ENCODE assay signal across 13 cellular contexts in the genomic region with DNA sequence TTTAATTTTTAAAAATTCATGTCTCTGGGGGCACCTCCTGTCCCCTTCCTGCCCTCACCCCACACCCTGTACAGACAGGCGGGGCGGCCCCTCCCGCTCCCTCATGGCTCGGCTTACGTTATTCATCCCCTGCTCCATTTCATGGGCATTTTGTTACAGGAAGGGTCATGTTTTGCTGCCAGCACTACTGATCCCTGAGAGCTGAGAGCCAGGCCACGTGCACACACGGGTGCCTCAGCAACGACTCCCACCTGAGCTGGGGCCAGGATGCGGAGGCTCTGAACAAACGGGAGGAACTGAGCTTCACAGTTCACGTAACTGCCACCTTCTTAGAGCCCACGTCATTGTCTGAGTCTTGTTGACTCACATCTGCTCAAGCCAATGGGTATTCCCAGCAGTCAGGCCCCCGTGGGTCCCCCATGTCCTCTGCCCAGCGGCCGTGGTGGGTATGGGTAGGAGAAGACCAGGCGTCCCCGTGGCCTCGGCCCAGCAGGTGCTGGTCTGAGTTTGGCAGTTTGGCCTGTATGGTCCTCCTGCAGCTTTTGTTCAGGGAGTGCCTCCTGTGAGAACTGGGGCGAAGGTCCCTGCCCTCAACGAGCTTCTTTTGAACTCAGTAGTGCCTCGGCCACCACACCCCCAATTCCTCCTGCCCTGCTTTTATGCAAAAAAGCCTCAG. TPM values are rescaled to one million over a fixed set of nuclear protein-coding genes. Genes with fewer than 3 reads are reported as not detected.
A peak's percentile ranks its signal among the peaks of the same experiment; 100 is the strongest.
DNase-seq lines count a peak whose midpoint lies in the region; ATAC-seq and TF ChIP-seq lines count a peak whose summit lies in the region.
"Had no signal": no experiment of that assay in that cellular context is flagged by ENCODE, and none has a peak within 500 bp of the region (broad histone marks: within the 10 kb centered on the region; RNA-seq: fewer than 3 reads in every experiment).

No MANE protein-coding gene starts in this region.

- CTCF ChIA-PET in activated CD4-positive, alpha-beta T cell treated with anti-CD3 and anti-CD28 coated beads, Interleukin-2, amount 10 ng/mL, durations not matched to agents 7 days and 5 days (lab: Charles Lee): no interaction called here

- no peak overlapping the region for H3K4me3 ChIP-seq in tibial nerve
- H3K4me3 ChIP-seq: skin epidermis, thoracic aorta had no signal

- TF ChIP-seq EP300 in Ishikawa (IDR thresholded peaks at IDR 0.05; ENCODE audit: borderline replicate concordance) (no peak), tibial nerve (IDR thresholded peaks at IDR 0.05) (no peak)

- TF ChIP-seq POLR2A in GM18505 (IDR thresholded peaks at IDR 0.05; ENCODE audit: borderline replicate concordance, extremely low read depth, insufficient read depth, insufficient read length) (no peak), tibial nerve (IDR thresholded peaks at IDR 0.05) (no peak)

- no peak overlapping the region for H3K27ac ChIP-seq in tibial nerve
- H3K27ac ChIP-seq: thoracic aorta had no signal

- no peaks in the 10 kb centered on the region for H3K9me3 ChIP-seq in tibial nerve
- H3K9me3 ChIP-seq: thoracic aorta had no signal

- intact Hi-C loops in activated CD4-positive, alpha-beta T cell treated with anti-CD3 and anti-CD28 coated beads, Interleukin-2, amount 10 ng/mL, durations not matched to agents 24 days and 14 days (cut with micrococcal nuclease): no loop called here
- intact Hi-C loops in posterior vena cava (cut with DNase I): no loop called here

- TF ChIP-seq RAD21 in Ishikawa (IDR thresholded peaks at IDR 0.05; ENCODE audit: low read depth): no peak

- H3K27me3 Mint-ChIP-seq in activated CD4-positive, alpha-beta T cell treated with anti-CD3 and anti-CD28 coated beads, Interleukin-2, amount 10 ng/mL, durations not matched to agents 24 days and 14 days: peaks cover 31% of the 10 kb centered on the region
- peaks cover 19% of the 10 kb centered on the region for H3K27me3 Mint-ChIP-seq in activated CD4-positive, alpha-beta T cell treated with anti-CD3 and anti-CD28 coated beads, Interleukin-2, amount 10 ng/mL, durations not matched to agents 7 days and 5 days
- H3K27me3 Mint-ChIP-seq in activated T-helper 17 cell treated with anti-CD3 and anti-CD28 coated beads, Interleukin-2, amount 50 U/mL, for 72 hours: peaks cover 6% of the 10 kb centered on the region

- POLR2A ChIA-PET in activated CD4-positive, alpha-beta T cell treated with anti-CD3 and anti-CD28 coated beads, Interleukin-2, amount 10 ng/mL, durations not matched to agents 7 days and 5 days (lab: Charles Lee): no interaction called here

- H3K27ac Mint-ChIP-seq in activated CD4-positive, alpha-beta T cell treated with anti-CD3 and anti-CD28 coated beads, Interleukin-2, amount 10 ng/mL, durations not matched to agents 24 days and 14 days: no peak overlapping the region
- no peak overlapping the region for H3K27ac Mint-ChIP-seq in activated CD4-positive, alpha-beta T cell treated with anti-CD3 and anti-CD28 coated beads, Interleukin-2, amount 10 ng/mL, durations not matched to agents 7 days and 5 days
- no peak overlapping the region for H3K27ac Mint-ChIP-seq in activated T-helper 17 cell treated with anti-CD3 and anti-CD28 coated beads, Interleukin-2, amount 50 U/mL, for 72 hours
- H3K27ac Mint-ChIP-seq: HFFc6 had no signal

- H3K36me3 Mint-ChIP-seq in activated CD4-positive, alpha-beta T cell treated with anti-CD3 and anti-CD28 coated beads, Interleukin-2, amount 10 ng/mL, durations not matched to agents 24 days and 14 days (ENCODE audit: low read depth): no peaks in the 10 kb centered on the region
- H3K36me3 Mint-ChIP-seq in activated CD4-positive, alpha-beta T cell treated with anti-CD3 and anti-CD28 coated beads, Interleukin-2, amount 10 ng/mL, durations not matched to agents 7 days and 5 days (ENCODE audit: low read depth): no peaks in the 10 kb centered on the region
- no peaks in the 10 kb centered on the region for H3K36me3 Mint-ChIP-seq in activated T-helper 17 cell treated with anti-CD3 and anti-CD28 coated beads, Interleukin-2, amount 50 U/mL, for 72 hours (ENCODE audit: low read depth)

- H3K4me3 Mint-ChIP-seq in activated CD4-positive, alpha-beta T cell treated with anti-CD3 and anti-CD28 coated beads, Interleukin-2, amount 10 ng/mL, durations not matched to agents 24 days and 14 days: peak overlapping the region; percentile 37
- H3K4me3 Mint-ChIP-seq in activated CD4-positive, alpha-beta T cell treated with anti-CD3 and anti-CD28 coated beads, Interleukin-2, amount 10 ng/mL, durations not matched to agents 7 days and 5 days: no peak overlapping the region
- H3K4me3 Mint-ChIP-seq in activated T-helper 17 cell treated with anti-CD3 and anti-CD28 coated beads, Interleukin-2, amount 50 U/mL, for 72 hours: peak overlapping the region; percentile 10
- H3K4me3 Mint-ChIP-seq: HFFc6 had no signal

- TF ChIP-seq CTCF in tibial nerve (IDR thresholded peaks at IDR 0.05): no peak

- peak; percentile 34 for ATAC-seq in activated T-helper 17 cell treated with anti-CD3 and anti-CD28 coated beads, Interleukin-2, amount 50 U/mL, for 72 hours (replicated peaks)
- no peak for ATAC-seq in GM18505 (IDR thresholded peaks at IDR 0.05; ENCODE audit: unreplicated experiment)

- peaks cover 19% of the 10 kb centered on the region for H3K4me1 Mint-ChIP-seq in activated CD4-positive, alpha-beta T cell treated with anti-CD3 and anti-CD28 coated beads, Interleukin-2, amount 10 ng/mL, durations not matched to agents 24 days and 14 days
- peaks cover 19% of the 10 kb centered on the region for H3K4me1 Mint-ChIP-seq in activated CD4-positive, alpha-beta T cell treated with anti-CD3 and anti-CD28 coated beads, Interleukin-2, amount 10 ng/mL, durations not matched to agents 7 days and 5 days
- H3K4me1 Mint-ChIP-seq in activated T-helper 17 cell treated with anti-CD3 and anti-CD28 coated beads, Interleukin-2, amount 50 U/mL, for 72 hours: no peaks in the 10 kb centered on the region

- 75 to 84% methylated on average over 14 to 15 of the region's 21 CpGs for WGBS in tibial nerve, 2 donors

- no peaks in the 10 kb centered on the region for H3K9me3 Mint-ChIP-seq in activated CD4-positive, alpha-beta T cell treated with anti-CD3 and anti-CD28 coated beads, Interleukin-2, amount 10 ng/mL, durations not matched to agents 24 days and 14 days
- H3K9me3 Mint-ChIP-seq in activated CD4-positive, alpha-beta T cell treated with anti-CD3 and anti-CD28 coated beads, Interleukin-2, amount 10 ng/mL, durations not matched to agents 7 days and 5 days: no peaks in the 10 kb centered on the region
- no peaks in the 10 kb centered on the region for H3K9me3 Mint-ChIP-seq in activated T-helper 17 cell treated with anti-CD3 and anti-CD28 coated beads, Interleukin-2, amount 50 U/mL, for 72 hours
- H3K9me3 Mint-ChIP-seq: HFFc6 had no signal

- peaks cover 0 to 14% of the 10 kb centered on the region in 2 donors for H3K27me3 ChIP-seq in tibial nerve

- no peaks in the 10 kb centered on the region for H3K36me3 ChIP-seq in tibial nerve
- H3K36me3 ChIP-seq: thoracic aorta had no signal

- peaks cover 0 to 20% (median 0%) of the 10 kb centered on the region in 4 donors for H3K4me1 ChIP-seq in tibial nerve

- no peak for DNase-seq in activated CD4-positive, alpha-beta T cell treated with anti-CD3 and anti-CD28 coated beads, Interleukin-2, amount 10 ng/mL, durations not matched to agents 24 days and 14 days
- no peak for DNase-seq in activated CD4-positive, alpha-beta T cell treated with anti-CD3 and anti-CD28 coated beads, Interleukin-2, amount 10 ng/mL, durations not matched to agents 7 days and 5 days
- DNase-seq in posterior vena cava (ENCODE audit: low spot score) (peak; percentile 69), NCI-H187 (lab: John Stamatoyannopoulos, UW) (no peak), tibial nerve (ENCODE audit: low spot score in 2 of 2) (no peak)
- DNase-seq: amniotic stem cell, NCI-H1105 had no signal

TF ChIP-seq in Ishikawa, 13 proteins besides CTCF, POLR2A, EP300 and RAD21:
- no peak for TF ChIP-seq TEAD4 (IDR thresholded peaks at IDR 0.05)
- TF ChIP-seq, protein P1, sequence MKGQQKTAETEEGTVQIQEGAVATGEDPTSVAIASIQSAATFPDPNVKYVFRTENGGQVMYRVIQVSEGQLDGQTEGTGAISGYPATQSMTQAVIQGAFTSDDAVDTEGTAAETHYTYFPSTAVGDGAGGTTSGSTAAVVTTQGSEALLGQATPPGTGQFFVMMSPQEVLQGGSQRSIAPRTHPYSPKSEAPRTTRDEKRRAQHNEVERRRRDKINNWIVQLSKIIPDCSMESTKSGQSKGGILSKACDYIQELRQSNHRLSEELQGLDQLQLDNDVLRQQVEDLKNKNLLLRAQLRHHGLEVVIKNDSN (IDR thresholded peaks at IDR 0.05): peak; percentile 23; the same call in 1 of the 2 replicates

RNA-seq across cellular contexts. Expression of gene TMEM255B, which starts 16.4 kb away (rescaled TPM):
- 2.0 and 2.4 TPM in 2 replicates for total RNA-seq in activated CD4-positive, alpha-beta T cell treated with anti-CD3 and anti-CD28 coated beads, Interleukin-2, amount 10 ng/mL, durations not matched to agents 24 days and 14 days
- 1 to 10 TPM; 1.3 to 1.8 TPM for total RNA-seq in activated CD4-positive, alpha-beta T cell treated with anti-CD3 and anti-CD28 coated beads, Interleukin-2, amount 10 ng/mL, durations not matched to agents 7 days and 5 days
- 1 to 10 TPM; 2.0 TPM for total RNA-seq in activated T-helper 17 cell treated with anti-CD3 and anti-CD28 coated beads, Interleukin-2, amount 50 U/mL, for 72 hours
- 10 to 100 TPM; 20.2 to 22.9 TPM for total RNA-seq in posterior vena cava
- 10 to 100 TPM in 2 of 4 donors, 1 to 10 TPM in 2; 3.3 to 21.6 (median 10.9) TPM for total RNA-seq in tibial nerve
